12 cellular contexts compared by ENCODE assay signal in genomic region chr4:68906238-68907137, GRCh38. TPM values are rescaled to one million over a fixed set of nuclear protein-coding genes. Genes with fewer than 3 reads are reported as not detected.
DNase-seq lines count a peak whose midpoint lies in the region; ATAC-seq and TF ChIP-seq lines count a peak whose summit lies in the region.
"Had no signal": no experiment of that assay in that cellular context is flagged by ENCODE, and none has a peak within 500 bp of the region (broad histone marks: within the 10 kb centered on the region; RNA-seq: fewer than 3 reads in every experiment).

No MANE protein-coding gene starts in this region.

- peak overlapping the region in 1 of 2 donors; percentile 19 for H3K27ac Mint-ChIP-seq in stimulated activated naive CD8-positive, alpha-beta T cell treated with anti-CD3 and anti-CD28 coated beads, Interleukin-15, amount 100 ng/mL, for 72 hours
- H3K27ac Mint-ChIP-seq: naive B cell had no signal

- H3K36me3 ChIP-seq in mucosa of descending colon (ENCODE audit: low read depth), result no peaks in the 10 kb centered on the region

- no peaks in the 10 kb centered on the region for H3K9me3 ChIP-seq in mucosa of descending colon

- no peak overlapping the region for H3K4me3 ChIP-seq in mucosa of descending colon

- peaks cover 5% of the 10 kb centered on the region for H3K4me1 ChIP-seq in mucosa of descending colon (ENCODE audit: low read depth)

- DNase-seq in stimulated activated naive CD8-positive, alpha-beta T cell treated with anti-CD3 and anti-CD28 coated beads, Interleukin-15, amount 100 ng/mL, for 72 hours, result no peak
- no peak for DNase-seq in stimulated activated naive CD8-positive, alpha-beta T cell treated with anti-CD3 and anti-CD28 coated beads, Interleukin-15, Interleukin-2, amounts not matched to agents 100 U/mL and 50 U/mL, for 24 hours
- DNase-seq in mucosa of descending colon (peak in 2 of 3 donors; percentile 28 to 49), HCEC 1CT (no peak), 8988T (no peak)
- no peak for DNase-seq in stimulated activated CD4-positive, alpha-beta T cell treated with anti-CD3 and anti-CD28 coated beads, Interleukin-15, amount 100 ng/mL, for 24 hours
- no peak for DNase-seq in stimulated activated CD4-positive, alpha-beta T cell treated with anti-CD3 and anti-CD28 coated beads, Interleukin-1b, Interleukin-23, amount 100 ng/mL, for 48 hours
- DNase-seq: effector CD8-positive, alpha-beta T cell; naive B cell; NCI-H2171 treated with DMSO at 0.1 percent for 48 hours had no signal

- no peaks in the 10 kb centered on the region for H3K9me3 Mint-ChIP-seq in stimulated activated naive CD8-positive, alpha-beta T cell treated with anti-CD3 and anti-CD28 coated beads, Interleukin-15, amount 100 ng/mL, for 72 hours

- H3K27me3 Mint-ChIP-seq in stimulated activated naive CD8-positive, alpha-beta T cell treated with anti-CD3 and anti-CD28 coated beads, Interleukin-15, amount 100 ng/mL, for 72 hours, result no peaks in the 10 kb centered on the region
- H3K27me3 Mint-ChIP-seq: naive B cell had no signal

- no peak for TF ChIP-seq CTCF in mucosa of descending colon (IDR thresholded peaks at IDR 0.05)

- no peak overlapping the region for H3K4me3 Mint-ChIP-seq in stimulated activated naive CD8-positive, alpha-beta T cell treated with anti-CD3 and anti-CD28 coated beads, Interleukin-15, amount 100 ng/mL, for 72 hours

- H3K4me1 Mint-ChIP-seq in stimulated activated naive CD8-positive, alpha-beta T cell treated with anti-CD3 and anti-CD28 coated beads, Interleukin-15, amount 100 ng/mL, for 72 hours, result no peaks in the 10 kb centered on the region

- intact Hi-C loops in mucosa of descending colon (cut with DNase I, micrococcal nuclease), result no loop called here

- ATAC-seq in stimulated activated naive CD8-positive, alpha-beta T cell treated with anti-CD3 and anti-CD28 coated beads, Interleukin-15, amount 100 ng/mL, for 72 hours, result peak; percentile 18
- no peak for ATAC-seq in stimulated activated naive CD8-positive, alpha-beta T cell treated with anti-CD3 and anti-CD28 coated beads, Interleukin-15, Interleukin-2, amounts not matched to agents 100 U/mL and 50 U/mL, for 24 hours
- ATAC-seq in esophagus mucosa, result peak; percentile 26
- peak; percentile 10 for ATAC-seq in mucosa of descending colon

RNA-seq across cellular contexts. Expression of gene UGT2A3, which starts 45.1 kb away (rescaled TPM):
- total RNA-seq in esophagus mucosa (not detected), mucosa of descending colon (100 to 1,000 TPM in 1 of 3 donors, 10 to 100 TPM in 2; 37.5 to 119 (median 71.9) TPM)
- total RNA-seq: T-helper 2 cell treated with Interferon-gamma antibody and Interleukin-4, amounts not matched to agents 100 ng/mL and 5 ng/mL, for 36 hours had no signal

Comparison
In these comparisons a context has a peak if more than half of its experiments do, and no peak if none do; other contexts are left out.
1. DNase-seq: peak in mucosa of descending colon (2 of 3); none in stimulated activated naive CD8-positive, alpha-beta T cell treated with anti-CD3 and anti-CD28 coated beads, Interleukin-15, amount 100 ng/mL, for 72 hours (0 of 2), stimulated activated naive CD8-positive, alpha-beta T cell treated with anti-CD3 and anti-CD28 coated beads, Interleukin-15, Interleukin-2, amounts not matched to agents 100 U/mL and 50 U/mL, for 24 hours (single experiment), HCEC 1CT (single experiment), stimulated activated CD4-positive, alpha-beta T cell treated with anti-CD3 and anti-CD28 coated beads, Interleukin-15, amount 100 ng/mL, for 24 hours (single experiment), stimulated activated CD4-positive, alpha-beta T cell treated with anti-CD3 and anti-CD28 coated beads, Interleukin-1b, Interleukin-23, amount 100 ng/mL, for 48 hours (single experiment) and 8988T (single experiment).
2. RNA of gene UGT2A3, which starts 45.1 kb away (total RNA-seq): 37.5 to 119 TPM in mucosa of descending colon; not detected in esophagus mucosa (single experiment); every median in the first group is over 10 times any median in the second.